In the genomic region with DNA sequence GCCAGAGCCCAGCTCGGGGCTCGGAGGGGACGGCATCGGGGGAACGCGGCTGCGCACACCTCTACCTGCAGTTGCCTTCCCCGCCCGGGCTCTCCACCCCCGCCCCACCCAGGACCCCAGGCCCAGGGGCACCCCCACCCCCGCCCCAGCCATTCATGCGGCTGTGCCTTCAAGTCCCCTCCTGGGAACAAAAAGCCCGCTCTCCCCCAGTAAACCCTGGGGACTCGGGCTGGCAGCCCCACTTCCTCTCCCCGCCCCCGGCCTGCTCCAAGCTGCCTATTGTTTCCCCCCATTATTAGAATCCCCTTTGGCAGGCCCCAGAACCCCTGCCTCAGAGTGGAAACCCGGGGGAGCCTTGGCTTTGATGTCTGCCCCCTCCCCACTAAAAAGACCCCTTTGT, we compare ENCODE assay signal across 24 cellular contexts. TPM values are rescaled to one million over a fixed set of nuclear protein-coding genes. Genes with fewer than 3 reads are reported as not detected.
DNase-seq lines count a peak whose midpoint lies in the region; ATAC-seq and TF ChIP-seq lines count a peak whose summit lies in the region.
"Had no signal": no experiment of that assay in that cellular context is flagged by ENCODE, and none has a peak within 500 bp of the region (broad histone marks: within the 10 kb centered on the region; RNA-seq: fewer than 3 reads in every experiment).

No MANE protein-coding gene starts in this region.

- H3K79me2 ChIP-seq in DOHH2 (ENCODE audit: control insufficient read depth, low read length), result no peaks in the 10 kb centered on the region

- no peak for TF ChIP-seq CTCF in DOHH2 (IDR thresholded peaks at IDR 0.05; ENCODE audit: low read depth, low read length, poor library complexity, severe bottlenecking)
- no peak for TF ChIP-seq CTCF in NB4 (IDR thresholded peaks at IDR 0.05; ENCODE audit: low read depth, low read length)
- TF ChIP-seq CTCF in endodermal cell (conservative IDR thresholded peaks at IDR 0.05), result no peak

- WGBS in endodermal cell (ENCODE audit: insufficient coverage in 1 of 2, insufficient read length in 1 of 2), 2 experiments, result 64 to 94% methylated on average over 3 to 14 of the region's 17 CpGs

- H3K27ac Mint-ChIP-seq in endodermal cell, result no peak overlapping the region
- peak overlapping the region; percentile 54 for H3K27ac Mint-ChIP-seq in stimulated activated memory B cell treated with anti-CD40 and anti-IgM and Interleukin-4, amounts not matched to agents 10 μg/mL and 1 μg/mL and 100 μg/mL, for 72 hours
- H3K27ac Mint-ChIP-seq: CD14-positive monocyte; CD8-positive, alpha-beta memory T cell had no signal

- no peaks in the 10 kb centered on the region for H3K9me3 ChIP-seq in DOHH2 (ENCODE audit: control insufficient read depth, insufficient read depth, low read length)
- H3K9me3 ChIP-seq in endodermal cell (ENCODE audit: control insufficient read depth, low read length), result no peaks in the 10 kb centered on the region
- H3K9me3 ChIP-seq: A549 had no signal

- H3K4me1 Mint-ChIP-seq in endodermal cell, result peaks cover 15% of the 10 kb centered on the region
- H3K4me1 Mint-ChIP-seq in stimulated activated memory B cell treated with anti-CD40 and anti-IgM and Interleukin-4, amounts not matched to agents 10 μg/mL and 1 μg/mL and 100 μg/mL, for 72 hours, result peaks cover 25% of the 10 kb centered on the region

- no peak for ATAC-seq in stimulated activated memory B cell treated with anti-CD40 and anti-IgM and Interleukin-4, amounts not matched to agents 10 μg/mL and 1 μg/mL and 100 μg/mL, for 72 hours
- no peak for ATAC-seq in HG03280 (IDR thresholded peaks at IDR 0.05; ENCODE audit: unreplicated experiment)
- ATAC-seq: A549, HCT116, Panc1 had no signal

- no peak overlapping the region for H3K9ac ChIP-seq in endodermal cell (ENCODE audit: extremely low read depth, low read length, poor library complexity, severe bottlenecking)

- H3K4me3 Mint-ChIP-seq in endodermal cell, result no peak overlapping the region
- H3K4me3 Mint-ChIP-seq in stimulated activated memory B cell treated with anti-CD40 and anti-IgM and Interleukin-4, amounts not matched to agents 10 μg/mL and 1 μg/mL and 100 μg/mL, for 72 hours, result no peak overlapping the region
- H3K4me3 Mint-ChIP-seq: CD14-positive monocyte; CD8-positive, alpha-beta memory T cell had no signal

- H3K9me3 Mint-ChIP-seq in endodermal cell, result no peaks in the 10 kb centered on the region
- no peaks in the 10 kb centered on the region for H3K9me3 Mint-ChIP-seq in stimulated activated memory B cell treated with anti-CD40 and anti-IgM and Interleukin-4, amounts not matched to agents 10 μg/mL and 1 μg/mL and 100 μg/mL, for 72 hours
- H3K9me3 Mint-ChIP-seq: CD14-positive monocyte; CD8-positive, alpha-beta memory T cell had no signal

- no peak overlapping the region for H3K4me3 ChIP-seq in DOHH2 (ENCODE audit: low read length)
- H3K4me3 ChIP-seq in NB4 (ENCODE audit: low read depth, low read length), result no peak overlapping the region
- H3K4me3 ChIP-seq in endodermal cell (ENCODE audit: low read length), result no peak overlapping the region
- H3K4me3 ChIP-seq: A549 had no signal

- DNase-seq in NB4 (ENCODE audit: low read depth) (peak; percentile 52), endodermal cell (no peak), NAMALWA (ENCODE audit: low spot score) (no peak), NCI-H1092 treated with DMSO at 0.1 percent for 48 hours (lab: John Stamatoyannopoulos, UW) (no peak)
- DNase-seq: CD8-positive, alpha-beta memory T cell; DMS 273 treated with DMSO at 0.1 percent for 48 hours; DMS79; GOT3; NCI-H1105 treated with DMSO at 0.1 percent for 48 hours; NCI-H1694; NCI-H2029 treated with DMSO at 0.1 percent for 48 hours; NCI-H2227 treated with DMSO at 0.1 percent for 48 hours; NCI-H526 treated with DMSO at 0.1 percent for 48 hours; SHP77; T-helper 1 cell had no signal

- H3K27ac ChIP-seq in DOHH2 (ENCODE audit: low read depth, low read length) (no peak overlapping the region), endodermal cell (ENCODE audit: low read depth, low read length) (peak overlapping the region; percentile 58)
- H3K27ac ChIP-seq: A549, HL-60, RWPE1 had no signal

- H3K36me3 Mint-ChIP-seq in endodermal cell (ENCODE audit: low read depth), result no peaks in the 10 kb centered on the region
- no peaks in the 10 kb centered on the region for H3K36me3 Mint-ChIP-seq in stimulated activated memory B cell treated with anti-CD40 and anti-IgM and Interleukin-4, amounts not matched to agents 10 μg/mL and 1 μg/mL and 100 μg/mL, for 72 hours
- H3K36me3 Mint-ChIP-seq: CD14-positive monocyte; CD8-positive, alpha-beta memory T cell had no signal

- no peaks in the 10 kb centered on the region for H3K9me2 ChIP-seq in DOHH2 (replicated peaks; ENCODE audit: control insufficient read depth, low read length)

- H3K4me2 ChIP-seq in DOHH2 (ENCODE audit: low read length), result peak overlapping the region; percentile 32; the same call in 1 of the 2 replicates
- H3K4me2 ChIP-seq: A549 had no signal

- H3K4me1 ChIP-seq in DOHH2 (ENCODE audit: control insufficient read depth, low read length), result peaks cover 30% of the 10 kb centered on the region
- H3K4me1 ChIP-seq in endodermal cell (ENCODE audit: control insufficient read depth, insufficient read depth, low read length), result no peaks in the 10 kb centered on the region
- H3K4me1 ChIP-seq: A549 had no signal

- TF ChIP-seq POLR2A in NB4 (IDR thresholded peaks at IDR 0.05; ENCODE audit: extremely low read depth, insufficient read length), result no peak

- no peaks in the 10 kb centered on the region for H3K27me3 ChIP-seq in DOHH2 (ENCODE audit: control insufficient read depth, low read length)
- no peaks in the 10 kb centered on the region for H3K27me3 ChIP-seq in endodermal cell (ENCODE audit: control insufficient read depth, insufficient read depth, low read length, poor library complexity, severe bottlenecking)

- no peaks in the 10 kb centered on the region for H3K27me3 Mint-ChIP-seq in endodermal cell (ENCODE audit: insufficient read depth)
- peaks cover 33% of the 10 kb centered on the region for H3K27me3 Mint-ChIP-seq in stimulated activated memory B cell treated with anti-CD40 and anti-IgM and Interleukin-4, amounts not matched to agents 10 μg/mL and 1 μg/mL and 100 μg/mL, for 72 hours

- H3K36me3 ChIP-seq in DOHH2 (ENCODE audit: control insufficient read depth, low read length) (no peaks in the 10 kb centered on the region), endodermal cell (ENCODE audit: control insufficient read depth, insufficient read depth, low read length) (no peaks in the 10 kb centered on the region)

- no peaks in the 10 kb centered on the region for H4K20me1 ChIP-seq in DOHH2 (ENCODE audit: control insufficient read depth, insufficient read depth, low read depth, low read length)

- H3F3A ChIP-seq in DOHH2 (ENCODE audit: control insufficient read depth, insufficient read depth), result 0 out of 2 replicates have a peak, but pooled peaks cover 5% of the 10 kb centered on the region

RNA-seq across cellular contexts. Expression of gene MEGF6, which starts 18.0 kb away (rescaled TPM):
- total RNA-seq in endodermal cell, result 100 to 1,000 TPM in 1 of 2 donors, 10 to 100 TPM in 1; 83.0 to 103 TPM
- polyA plus RNA-seq in endodermal cell (2013, experiment 1 of 2), result 28.4 TPM
- polyA plus RNA-seq in endodermal cell (2013, experiment 2 of 2), result 20.2 TPM

RNA-seq across cellular contexts. Expression of gene TPRG1L, which starts 31.5 kb away (rescaled TPM):
- total RNA-seq in endodermal cell, result 10 to 100 TPM; 50.4 to 56.4 TPM
- polyA plus RNA-seq in endodermal cell (2013, experiment 1 of 2), result 30.8 TPM
- 32.3 TPM for polyA plus RNA-seq in endodermal cell (2013, experiment 2 of 2)

RNA-seq across cellular contexts. Expression of gene WRAP73, which starts 56.6 kb away (rescaled TPM):
- 10 to 100 TPM; 29.8 to 32.5 TPM for total RNA-seq in endodermal cell
- polyA plus RNA-seq in endodermal cell (2013, experiment 1 of 2), result 31.6 TPM
- polyA plus RNA-seq in endodermal cell (2013, experiment 2 of 2), result 27.3 TPM

RNA-seq across cellular contexts. Expression of gene TP73, which starts 59.0 kb away (rescaled TPM):
- 1 to 10 TPM; 3.4 to 3.5 TPM for total RNA-seq in endodermal cell
- polyA plus RNA-seq in endodermal cell (2013, experiment 1 of 2), result 0.61 TPM
- 0.33 TPM for polyA plus RNA-seq in endodermal cell (2013, experiment 2 of 2)
